ENCODE assay signal across 14 cellular contexts in genomic region chr2:180017764-180018163, GRCh38. TPM values are rescaled to one million over a fixed set of nuclear protein-coding genes. Genes with fewer than 3 reads are reported as not detected.
A peak's percentile ranks its signal among the peaks of the same experiment; 100 is the strongest.
DNase-seq lines count a peak whose midpoint lies in the region; ATAC-seq and TF ChIP-seq lines count a peak whose summit lies in the region.
"Had no signal": no experiment of that assay in that cellular context is flagged by ENCODE, and none has a peak within 500 bp of the region (broad histone marks: within the 10 kb centered on the region; RNA-seq: fewer than 3 reads in every experiment).

No MANE protein-coding gene starts in this region.

- H3K4me2 ChIP-seq in mammary epithelial cell (ENCODE audit: insufficient read depth, low read depth, low read length) (no peak overlapping the region), mesenchymal stem cell (ENCODE audit: low read length, poor library complexity, severe bottlenecking) (no peak overlapping the region)
- H3K4me2 ChIP-seq: PC-9 had no signal

- no peak for TF ChIP-seq EP300 in Ishikawa (IDR thresholded peaks at IDR 0.05; ENCODE audit: borderline replicate concordance)

- H2BK5ac ChIP-seq in mesenchymal stem cell (ENCODE audit: low read depth, low read length, poor library complexity, severe bottlenecking) = no peak overlapping the region

- H3K36me3 ChIP-seq in mammary epithelial cell (ENCODE audit: insufficient read depth, low read length) = no peaks in the 10 kb centered on the region
- H3K36me3 ChIP-seq in mesenchymal stem cell (ENCODE audit: control insufficient read depth in 1 of 2, insufficient read depth in 2 of 2, low read depth in 1 of 2, low read length in 2 of 2) = no peaks in the 10 kb centered on the region
- no peaks in the 10 kb centered on the region for H3K36me3 ChIP-seq in Peyer's patch
- H3K36me3 ChIP-seq: cardiac muscle cell had no signal

- H3K9me3 ChIP-seq in mammary epithelial cell (replicated peaks; ENCODE audit: insufficient read depth, low read length) = no peaks in the 10 kb centered on the region
- H3K9me3 ChIP-seq in mesenchymal stem cell (ENCODE audit: control insufficient read depth, low read length) = no peaks in the 10 kb centered on the region
- H3K9me3 ChIP-seq in Peyer's patch = no peaks in the 10 kb centered on the region

- no TSS peak for BruUV-seq in mammary epithelial cell (replicated peaks; lab: Mats Ljungman, UMichigan)

- no peak overlapping the region for H2AFZ ChIP-seq in mammary epithelial cell (ENCODE audit: low read depth, low read length)
- no peak overlapping the region for H2AFZ ChIP-seq in mesenchymal stem cell (ENCODE audit: low read depth, low read length)

- H3K4ac ChIP-seq in mesenchymal stem cell (ENCODE audit: low read depth in 1 of 2, low read length in 2 of 2) = no peak overlapping the region

- no peaks in the 10 kb centered on the region for H3K79me2 ChIP-seq in mammary epithelial cell (ENCODE audit: insufficient read depth, low read length)

- H3K18ac ChIP-seq in mesenchymal stem cell (ENCODE audit: low read depth in 1 of 2, low read length in 2 of 2) = no peak overlapping the region

- no peak overlapping the region for H2BK12ac ChIP-seq in mesenchymal stem cell (ENCODE audit: low read length in 2 of 2)

- in situ Hi-C loops in mammary epithelial cell (cut with MboI; ENCODE audit: low sequenced_read_pairs in 2 of 2) = no loop called here

- no peak overlapping the region for H3K23ac ChIP-seq in mesenchymal stem cell (ENCODE audit: low read length in 2 of 2)

- intact Hi-C loops in mammary epithelial cell (cut with micrococcal nuclease) = no loop called here

- H3K79me1 ChIP-seq in mesenchymal stem cell (replicated peaks; ENCODE audit: low read length, poor library complexity, severe bottlenecking) = no peaks in the 10 kb centered on the region

- H2BK15ac ChIP-seq in mesenchymal stem cell (ENCODE audit: low read depth, poor library complexity, severe bottlenecking) = no peak overlapping the region

- TF ChIP-seq RAD21 in Ishikawa (IDR thresholded peaks at IDR 0.05; ENCODE audit: low read depth) = no peak

- no peak for TF ChIP-seq POLR2A in Peyer's patch (IDR thresholded peaks at IDR 0.05)

- no peak overlapping the region for H4K8ac ChIP-seq in mesenchymal stem cell (ENCODE audit: low read length)

- no peak for TF ChIP-seq CTCF in AG10803 (conservative IDR thresholded peaks at IDR 0.05; ENCODE audit: low read length)
- TF ChIP-seq CTCF in mammary epithelial cell (conservative IDR thresholded peaks at IDR 0.05 in 1 of 2, IDR thresholded peaks at IDR 0.05 in 1 of 2; ENCODE audit: extremely low read depth in 1 of 2, insufficient read depth in 1 of 2, low read depth in 1 of 2, low read length in 2 of 2) = no peak
- TF ChIP-seq CTCF in Peyer's patch (IDR thresholded peaks at IDR 0.05) = no peak

- no peak overlapping the region for H2BK120ac ChIP-seq in mesenchymal stem cell (ENCODE audit: low read depth, low read length)

- H4K20me1 ChIP-seq in mammary epithelial cell (ENCODE audit: insufficient read depth, low read length) = no peaks in the 10 kb centered on the region

- H3K27ac ChIP-seq in mammary epithelial cell (ENCODE audit: insufficient read depth, low read depth, low read length) = no peak overlapping the region
- no peak overlapping the region for H3K27ac ChIP-seq in mesenchymal stem cell (ENCODE audit: low read length, poor library complexity, severe bottlenecking)
- H3K27ac ChIP-seq in Peyer's patch = no peak overlapping the region
- H3K27ac ChIP-seq: cardiac muscle cell, PC-9 had no signal

- H3K27me3 ChIP-seq in mammary epithelial cell (ENCODE audit: insufficient read depth, low read length) = no peaks in the 10 kb centered on the region
- no peaks in the 10 kb centered on the region for H3K27me3 ChIP-seq in mesenchymal stem cell (ENCODE audit: control insufficient read depth in 1 of 2, insufficient read depth in 1 of 2, low read length in 2 of 2)
- H3K27me3 ChIP-seq in Peyer's patch = no peaks in the 10 kb centered on the region
- H3K27me3 ChIP-seq: cardiac muscle cell had no signal

- dilution Hi-C loops in mammary epithelial cell (cut with HindIII; ENCODE audit: low sequenced_read_pairs) = no loop called here

- H3K9ac ChIP-seq in mammary epithelial cell (ENCODE audit: insufficient read depth, low read length) = no peak overlapping the region
- peak overlapping the region; percentile 83 for H3K9ac ChIP-seq in mesenchymal stem cell (ENCODE audit: low read length)

- no peak overlapping the region for H3K4me3 ChIP-seq in AG10803 (ENCODE audit: low read length)
- H3K4me3 ChIP-seq in mammary epithelial cell (replicated peaks in 1 of 3; ENCODE audit: insufficient read depth in 1 of 3, low read depth in 2 of 3, low read length in 3 of 3) = no peak overlapping the region
- H3K4me3 ChIP-seq in mesenchymal stem cell (ENCODE audit: insufficient read depth in 1 of 2, low read depth in 1 of 2, low read length in 2 of 2) = no peak overlapping the region
- H3K4me3 ChIP-seq in Peyer's patch = no peak overlapping the region
- H3K4me3 ChIP-seq: cardiac muscle cell, PC-9 had no signal

- CTCF ChIA-PET in mammary epithelial cell (lab: Charles Lee; ENCODE audit: low non-redundant PET) = no interaction called here

- ATAC-seq in HG03439 (IDR thresholded peaks at IDR 0.05; ENCODE audit: unreplicated experiment) = no peak

- DNase-seq in AG10803 (ENCODE audit: low read depth) (peak; percentile 51), mammary epithelial cell (peak; percentile 19), mesenchymal stem cell (no peak), Peyer's patch (no peak), NCI-H1417 (lab: John Stamatoyannopoulos, UW) (no peak), NCI-H1694 (lab: John Stamatoyannopoulos, UW) (no peak)
- DNase-seq: activated CD4-positive, alpha-beta T cell treated with anti-CD3 and anti-CD28 coated beads, Interleukin-2, amount 50 U/mL, for 48 hours; NCI-H2227 treated with DMSO at 0.1 percent for 48 hours; PC-9; stimulated activated CD4-positive, alpha-beta T cell treated with anti-CD3 and anti-CD28 coated beads, Interleukin-4, amount 100 ng/mL, for 4 hours; stimulated activated naive CD4-positive, alpha-beta T cell had no signal

- H2AK5ac ChIP-seq in mesenchymal stem cell (ENCODE audit: low read length, severe bottlenecking) = no peak overlapping the region

- H3K4me1 ChIP-seq in mammary epithelial cell (ENCODE audit: insufficient read depth, low read length) (peaks cover 5% of the 10 kb centered on the region), mesenchymal stem cell (ENCODE audit: control insufficient read depth, insufficient read depth, low read depth, low read length) (no peaks in the 10 kb centered on the region), Peyer's patch (no peaks in the 10 kb centered on the region)

- no peak overlapping the region for H4K91ac ChIP-seq in mesenchymal stem cell (ENCODE audit: low read length)

- WGBS in mammary epithelial cell (ENCODE audit: low coverage, missing lambda C conversion rate) = 71% methylated on average over 4 of the region's 4 CpGs
- 89% methylated on average over 3 of the region's 4 CpGs for WGBS in mesenchymal stem cell

- H3K14ac ChIP-seq in mesenchymal stem cell (ENCODE audit: low read length in 2 of 2) = no peak overlapping the region

TF ChIP-seq in Ishikawa, 13 proteins besides CTCF, POLR2A, EP300 and RAD21:
- TF ChIP-seq REST (IDR thresholded peaks at IDR 0.05; ENCODE audit: low read depth) = no peak
- peak; percentile 35; the same call in 1 of the 2 replicates for TF ChIP-seq NFIC (IDR thresholded peaks at IDR 0.05)

RNA-seq across cellular contexts. Expression of gene CWC22, which starts 10.7 kb away (rescaled TPM):
- total RNA-seq in mammary epithelial cell (10 to 100 TPM; 10.8 to 17.4 TPM), Peyer's patch (10 to 100 TPM; 11.3 to 42.1 (median 15.2) TPM)
- 2.4 TPM for polyA plus RNA-seq in mammary epithelial cell
- 2.2 TPM for polyA minus RNA-seq in mammary epithelial cell
- polyA plus RNA-seq in mesenchymal stem cell (2013, experiment 1 of 2) = 14.3 TPM
- polyA plus RNA-seq in mesenchymal stem cell (2013, experiment 2 of 2) = 14.1 TPM

Comparison
In these comparisons a context has a peak if more than half of its experiments do, and no peak if none do; other contexts are left out.
1. DNase-seq: peak in AG10803 (single experiment) and mammary epithelial cell (single experiment); none in mesenchymal stem cell (single experiment), Peyer's patch (0 of 3), NCI-H1417 (0 of 3) and NCI-H1694 (single experiment).